ENCODE assay signal across 1 cellular context in genomic region chr3:72165337-72165736, GRCh38.
TF ChIP-seq lines count a peak whose summit lies in the region.

No MANE protein-coding gene starts in this region.

TF ChIP-seq in K562, 482 proteins besides CTCF, POLR2A, EP300 and RAD21:
- TF ChIP-seq SMAD1 (IDR thresholded peaks at IDR 0.05; ENCODE audit: low read depth, low read length, partially characterized antibody) (no peak), DMBX1 (CRISPR knock-in tag; IDR thresholded peaks at IDR 0.05; ENCODE audit: borderline replicate concordance) (0 out of 2 replicates have a peak, but pooled peaks have one; percentile 33)
TF ChIP-seq in K562: peak in this region for 1.
